Comparison of ENCODE assay signal across 15 cellular contexts in the genomic region with DNA sequence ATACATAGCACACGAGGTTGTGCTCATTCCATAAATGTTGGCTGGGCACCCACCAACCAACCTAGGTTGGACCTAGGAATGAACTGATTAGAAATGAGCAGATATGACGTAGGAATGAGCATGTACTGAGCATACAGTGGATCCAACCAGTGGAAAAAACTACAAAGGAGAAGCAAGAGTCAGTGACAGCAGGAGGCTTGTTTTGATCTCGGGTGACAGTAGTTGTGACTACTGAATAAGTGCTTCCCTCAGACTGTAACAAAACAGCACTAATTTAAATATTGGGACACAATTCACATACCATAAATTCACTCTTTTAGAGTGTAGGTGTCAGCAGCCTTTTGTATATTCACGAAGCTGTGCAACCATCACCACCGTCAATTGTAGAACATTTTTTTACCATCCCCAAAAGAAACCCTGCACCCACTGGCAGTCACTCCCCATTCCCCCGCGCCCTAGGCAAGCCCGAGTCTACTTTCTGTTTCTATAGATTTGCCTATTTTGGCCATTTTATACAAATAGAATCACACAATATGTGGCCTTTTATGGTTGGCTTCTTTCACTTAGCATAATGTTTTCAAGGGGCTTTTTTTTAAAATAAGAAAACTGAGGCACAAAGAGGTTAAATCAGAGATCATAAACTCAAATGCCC. TPM values are rescaled to one million over a fixed set of nuclear protein-coding genes. Genes with fewer than 3 reads are reported as not detected.
DNase-seq lines count a peak whose midpoint lies in the region; ATAC-seq, FAIRE-seq and TF ChIP-seq lines count a peak whose summit lies in the region.
"Had no signal": no experiment of that assay in that cellular context is flagged by ENCODE, and none has a peak within 500 bp of the region (broad histone marks: within the 10 kb centered on the region; RNA-seq: fewer than 3 reads in every experiment).

No MANE protein-coding gene starts in this region.

- DNase-seq in bronchial epithelial cell (ENCODE audit: low read depth), result no peak
- DNase-seq in HCEC 1CT, result no peak
- no peak for DNase-seq in NCI-H1105 treated with DMSO at 0.1 percent for 48 hours (lab: John Stamatoyannopoulos, UW)
- no peak for DNase-seq in left colon
- no peak for DNase-seq in MV-4-11 (lab: John Stamatoyannopoulos, UW)
- DNase-seq: activated CD4-positive, alpha-beta T cell treated with anti-CD3 and anti-CD28 coated beads for 48 hours; glutamatergic neuron; Kasumi-1; PC-9; T-cell had no signal

- H3K36me3 ChIP-seq in bronchial epithelial cell (ENCODE audit: control insufficient read depth, insufficient read depth, low read length), result peaks cover 4% of the 10 kb centered on the region

- no peak for TF ChIP-seq CTCF in bronchial epithelial cell (IDR thresholded peaks at IDR 0.05; ENCODE audit: insufficient read depth, low read length, severe bottlenecking)

- FAIRE-seq in bronchial epithelial cell (lab: Jason Lieb, UNC), result peak; percentile 83
- FAIRE-seq: endometrium, G401.6 had no signal

- intact Hi-C loops in left colon (cut with DNase I, micrococcal nuclease), result no loop called here

- no peaks in the 10 kb centered on the region for H3K27me3 ChIP-seq in bronchial epithelial cell (ENCODE audit: control insufficient read depth, insufficient read depth, low read length)

- ATAC-seq in GM18907 (IDR thresholded peaks at IDR 0.05; ENCODE audit: unreplicated experiment), result peak; percentile 50
- ATAC-seq in GM21717 (IDR thresholded peaks at IDR 0.05; ENCODE audit: unreplicated experiment), result peak; percentile 73
- peak; percentile 55 for ATAC-seq in HG03159 (IDR thresholded peaks at IDR 0.05; ENCODE audit: unreplicated experiment)
- no peak for ATAC-seq in left colon
- ATAC-seq: T-cell had no signal

- no peak overlapping the region for H3K4me3 ChIP-seq in bronchial epithelial cell (ENCODE audit: low read depth, low read length)
- H3K4me3 ChIP-seq: PC-9 had no signal

RNA-seq across cellular contexts. Expression of a gene that starts 7.0 kb away (rescaled TPM):
- 18.4 and 36.0 TPM in 2 replicates for total RNA-seq in bronchial epithelial cell
- 10 to 100 TPM; 26.9 to 32.1 TPM for total RNA-seq in left colon
